8 cellular contexts compared by ENCODE assay signal in the genomic region with DNA sequence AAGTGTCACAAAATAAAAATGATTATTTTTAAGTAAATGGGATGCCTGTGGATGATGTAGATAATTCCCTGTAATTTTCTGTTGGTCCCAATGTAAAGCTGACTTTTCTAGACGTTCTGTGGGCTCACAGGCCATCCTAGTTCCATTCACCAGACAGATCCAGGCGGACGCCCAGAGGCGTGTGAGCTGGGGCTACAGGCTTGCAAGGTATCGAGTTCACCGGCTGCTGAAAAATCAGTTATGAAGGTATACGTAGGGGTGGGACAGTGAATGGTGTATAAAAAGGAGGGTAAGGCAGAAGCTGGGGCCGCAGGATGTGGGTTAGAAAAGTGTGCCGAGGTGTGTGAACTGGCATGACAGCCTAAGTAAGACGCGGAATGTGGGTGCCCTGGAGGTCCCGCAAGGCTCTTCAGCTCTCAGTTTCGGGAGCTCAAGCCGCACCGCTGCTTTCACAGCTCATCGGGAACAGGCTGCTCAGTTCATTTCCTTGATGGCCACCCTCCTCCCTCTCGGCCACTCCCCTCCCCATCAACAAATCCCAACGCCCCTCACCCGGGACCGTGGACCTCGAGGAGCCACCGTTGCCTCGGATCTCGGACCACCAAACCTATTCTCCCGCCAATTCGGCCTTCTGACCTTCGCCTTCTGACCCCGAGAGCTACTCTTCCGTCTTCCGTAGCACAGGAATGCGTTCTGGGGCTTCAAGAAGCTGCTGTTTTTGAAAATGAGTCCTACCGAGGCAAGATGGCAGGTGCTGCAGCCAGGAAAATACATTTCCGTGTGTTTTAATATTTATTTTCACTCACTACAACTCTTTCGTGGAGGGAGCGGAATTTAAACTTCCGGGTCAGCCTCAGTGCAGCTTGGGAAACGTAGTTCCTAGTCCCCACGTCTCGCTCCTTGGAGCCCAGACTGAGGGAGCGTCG. TPM values are rescaled to one million over a fixed set of nuclear protein-coding genes. Genes with fewer than 3 reads are reported as not detected.
A peak's percentile ranks its signal among the peaks of the same experiment; 100 is the strongest.
DNase-seq lines count a peak whose midpoint lies in the region; ATAC-seq, FAIRE-seq and TF ChIP-seq lines count a peak whose summit lies in the region.

A gene with protein sequence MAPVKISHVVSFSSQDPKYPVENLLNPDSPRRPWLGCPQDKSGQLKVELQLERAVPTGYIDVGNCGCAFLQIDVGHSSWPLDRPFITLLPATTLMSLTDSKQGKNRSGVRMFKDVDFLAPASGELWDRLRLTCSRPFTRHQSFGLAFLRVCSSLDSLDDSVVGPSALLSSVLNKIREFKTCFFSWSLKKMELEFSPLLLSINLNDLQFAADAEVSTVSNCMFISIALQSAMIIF (minus strand): TSS at position 782 of the 926 bp plus-strand sequence. CDS start 5,241 bp downstream, outside the sequence.

- CTCF ChIA-PET in T-cell (lab: Charles Lee) = interaction anchor here in 1 of 2 donors (0.7 to 2.0 kb wide), 4 partner anchors 50 to 378 kb away, joined by 3 to 7 read pairs (median 3); no protein-coding TSS in a partner anchor
- CTCF ChIA-PET in GM12878 (lab: Yijun Ruan, JAX) = interaction anchor here (0.5 to 6.8 kb wide), 28 partner anchors 11 to 506 kb away, joined by 3 to 49 read pairs (median 4); a partner anchor contains a TSS

- peak; percentile 47 for FAIRE-seq in GM12878 (lab: Jason Lieb, UNC)

- H3K9ac ChIP-seq in GM12878 (ENCODE audit: control insufficient read depth, insufficient read depth, low read length) (peak within 1 kb of the TSS; percentile 93), skeletal muscle satellite cell (ENCODE audit: low read depth, low read length) (peak within 1 kb of the TSS; percentile 92)

- TF ChIP-seq CTCF in GM12878 (IDR thresholded peaks at IDR 0.05 in 2 of 3, conservative IDR thresholded peaks at IDR 0.05 in 1 of 3; ENCODE audit: control insufficient read depth in 2 of 3, extremely low read depth in 1 of 3, insufficient read depth in 1 of 3, low read depth in 3 of 3, low read length in 3 of 3) = no peak

- BruUV-seq in GM12878 (replicated peaks; lab: Mats Ljungman, UMichigan) = TSS peak; percentile 86

- intact Hi-C loops in GM12878 (cut with micrococcal nuclease; ENCODE audit: unreplicated experiment) = loop anchor here (1.0 to 2.0 kb wide), 3 partner anchors 35 to 184 kb away; a partner anchor contains a TSS

- H3K27me3 Mint-ChIP-seq in T-cell = no peaks in the 10 kb centered on the region

- DNase-seq in activated CD8-positive, alpha-beta memory T cell treated with anti-CD3 and anti-CD28 coated beads for 1 hour (ENCODE audit: extremely low read depth in 1 of 2, low read depth in 1 of 2) = peak; percentile 11 to 51
- no peak for DNase-seq in activated CD8-positive, alpha-beta memory T cell treated with anti-CD3 and anti-CD28 coated beads, Interleukin-2, amount 50 U/mL, for 4 hours
- peak; percentile 65 for DNase-seq in NCI-H1436 treated with DMSO at 0.1 percent for 48 hours (lab: John Stamatoyannopoulos, UW)
- DNase-seq in T-cell = peak in 31 of 34 experiments; percentile 42 to 89 (median 82)
- DNase-seq in GM12878 (ENCODE audit: low read depth, low spot score) = no peak

- H3K79me2 ChIP-seq in GM12878 (ENCODE audit: control insufficient read depth, insufficient read depth, low read length) = peaks cover 62% of the 10 kb centered on the region

- H3K4me3 Mint-ChIP-seq in T-cell = peak within 1 kb of the TSS; percentile 94 to 100 (median 98)

- POLR2A ChIA-PET in T-cell (lab: Charles Lee) (interaction anchor here (0.6 to 1.4 kb wide), 3 partner anchors 25 to 112 kb away, joined by 3 to 6 read pairs (median 4); no protein-coding TSS in a partner anchor), GM12878 (lab: Charles Lee) (interaction anchor here (0.6 to 3.0 kb wide), 13 partner anchors 10 to 475 kb away, joined by 3 to 12 read pairs (median 4); a partner anchor contains a TSS)

- H3K27me3 ChIP-seq in GM12878 (replicated peaks in 1 of 2; ENCODE audit: control insufficient read depth in 2 of 2, insufficient read depth in 2 of 2, low read length in 1 of 2) (no peaks in the 10 kb centered on the region), skeletal muscle satellite cell (ENCODE audit: control insufficient read depth, insufficient read depth, low read length) (no peaks in the 10 kb centered on the region)

- H3K9me3 ChIP-seq in GM12878 (replicated peaks; ENCODE audit: control insufficient read depth, insufficient read depth, low read length) (no peaks in the 10 kb centered on the region), skeletal muscle satellite cell (replicated peaks; ENCODE audit: low read length) (no peaks in the 10 kb centered on the region)

- peak; percentile 55 for ATAC-seq in HG02884 (IDR thresholded peaks at IDR 0.05; ENCODE audit: unreplicated experiment)
- ATAC-seq in T-cell (replicated peaks in 1 of 4) = peak; percentile 86 to 89 (median 87)
- ATAC-seq in GM12878 = peak; percentile 78

- H4K20me1 ChIP-seq in GM12878 (ENCODE audit: control insufficient read depth, insufficient read depth) = no peaks in the 10 kb centered on the region

- H3K9me3 Mint-ChIP-seq in T-cell = no peaks in the 10 kb centered on the region

- under 1% methylated on average over 41 of the region's 41 CpGs for WGBS in GM12878 (ENCODE audit: insufficient coverage, insufficient replicate concordance, low lambda C conversion rate, missing lambda C conversion rate)

- peak within 1 kb of the TSS; percentile 99 for H3K27ac Mint-ChIP-seq in T-cell

- peaks cover 4% of the 10 kb centered on the region for H3K36me3 Mint-ChIP-seq in T-cell

- H3K4me2 ChIP-seq in GM12878 (ENCODE audit: control insufficient read depth, insufficient read depth) = peak within 1 kb of the TSS; percentile 84
- H3K4me2 ChIP-seq in skeletal muscle satellite cell (ENCODE audit: low read length) = peak within 1 kb of the TSS; percentile 94

- TF ChIP-seq POLR2A in GM12878 (IDR thresholded peaks at IDR 0.05; ENCODE audit: low read depth, low read length) = peak; percentile 74

- H3K4me1 ChIP-seq in GM12878 (ENCODE audit: control insufficient read depth, insufficient read depth, low read length) = peaks cover 14% of the 10 kb centered on the region; the same call in 1 of the 2 replicates
- peaks cover 26% of the 10 kb centered on the region for H3K4me1 ChIP-seq in skeletal muscle satellite cell (ENCODE audit: control insufficient read depth, insufficient read depth, low read length)

- peaks cover 53 to 61% (median 55%) of the 10 kb centered on the region in 3 donors for H3K4me1 Mint-ChIP-seq in T-cell

- no peak for TF ChIP-seq RAD21 in GM12878 (IDR thresholded peaks at IDR 0.05; ENCODE audit: insufficient read depth, low read depth, low read length)

- in situ Hi-C loops in GM12878 (cut with MboI) = no loop called here

- no peak for TF ChIP-seq EP300 in GM12878 (IDR thresholded peaks at IDR 0.05; ENCODE audit: borderline replicate concordance in 1 of 2, control insufficient read depth in 1 of 2, low read depth in 2 of 2, low read length in 2 of 2)

- SMC1A ChIA-PET in GM12878 (lab: Charles Lee; ENCODE audit: uncharacterized antibody, unreplicated experiment) = interaction anchor here (0.7 to 7.3 kb wide), 15 partner anchors 16 to 184 kb away, joined by 3 to 63 read pairs (median 5); a partner anchor contains a TSS

- H3K4me3 ChIP-seq in GM12878 (peak within 1 kb of the TSS; percentile 86), iPS-11a (ENCODE audit: low read depth, low read length) (peak within 1 kb of the TSS; percentile 96), skeletal muscle satellite cell (ENCODE audit: low read length) (peak within 1 kb of the TSS; percentile 86)

- peak within 1 kb of the TSS; percentile 98 for H3K27ac ChIP-seq in GM12878 (ENCODE audit: control insufficient read depth, insufficient read depth)

- RAD21 ChIA-PET in GM12878 (lab: Charles Lee; ENCODE audit: unreplicated experiment) = interaction anchor here (0.7 to 3.0 kb wide), 17 partner anchors 10 to 503 kb away, joined by 3 to 18 read pairs (median 4); a partner anchor contains a TSS

- peak within 1 kb of the TSS; percentile 89 for H2AFZ ChIP-seq in GM12878 (ENCODE audit: control insufficient read depth, low read depth, low read length)

- H3K36me3 ChIP-seq in GM12878 (ENCODE audit: control insufficient read depth in 2 of 2, insufficient read depth in 2 of 2, low read length in 1 of 2) = peaks cover 0 to 3% of the 10 kb centered on the region in 2 experiments; a peak in 2 of 4 replicates
- H3K36me3 ChIP-seq in skeletal muscle satellite cell (ENCODE audit: insufficient read depth, low read length) = no peaks in the 10 kb centered on the region

TF ChIP-seq in GM12878, 131 proteins besides CTCF, POLR2A, EP300 and RAD21 (continues in another document):
- TF ChIP-seq NR2F1 (conservative IDR thresholded peaks at IDR 0.05) = peak; percentile 95
- TF ChIP-seq GATAD2B (conservative IDR thresholded peaks at IDR 0.05; ENCODE audit: low read depth) = peak; percentile 19; the same call in 1 of the 2 replicates
- no peak; the same call in 1 of the 2 replicates for TF ChIP-seq YY1 (IDR thresholded peaks at IDR 0.05; ENCODE audit: low read depth, low read length)
- TF ChIP-seq MYC (IDR thresholded peaks at IDR 0.05; ENCODE audit: insufficient read depth, insufficient read length, insufficient replicate concordance, low read length, severe bottlenecking) = no peak
- TF ChIP-seq NBN (IDR thresholded peaks at IDR 0.05) = peak; percentile 34; the same call in 1 of the 2 replicates
- no peak for TF ChIP-seq KDM1A (IDR thresholded peaks at IDR 0.05; ENCODE audit: borderline replicate concordance)
- TF ChIP-seq NFYA (IDR thresholded peaks at IDR 0.05; ENCODE audit: borderline replicate concordance, low read depth, low read length) = no peak

RNA-seq across cellular contexts. Expression of the gene that starts here (rescaled TPM):
- total RNA-seq in T-cell (10 to 100 TPM; 17.3 to 24.7 (median 21.5) TPM), GM12878 (2014; rRNA removed) (6.2 and 8.5 TPM in 2 replicates), GM12878 (2014; rRNA removed; fragmentation: Illumina TruSeq; extraction: Trizol) (12.8 and 13.6 TPM in 2 replicates), GM12878 (2021) (9.8 and 10.4 TPM in 2 replicates)
- total RNA-seq in GM12878 (2013; cell fraction: nucleolus; rRNA removed) = 83.3 and 85.6 TPM in 2 replicates
- polyA plus RNA-seq in GM12878 (2011; ENCODE audit: low read depth) = 3.7 TPM
- polyA plus RNA-seq in GM12878 (2011; rRNA removed) (6.2 and 8.2 TPM in 2 replicates), GM12878 (2014; fragmentation: Illumina TruSeq; extraction: Trizol) (5.7 and 9.7 TPM in 2 replicates), GM12878 (2014; fragmentation: Nextera tagmentation; extraction: Ambion mirVana) (10 to 100 TPM in 1 of 2 experiments, 1 to 10 TPM in 1; 8.2 to 13.7 TPM), GM12878 (2014; rRNA removed) (6.1 and 9.2 TPM in 2 replicates), GM12878 (2016; fragmentation: Nextera tagmentation; extraction: Ambion mirVana) (10 to 100 TPM; 11.1 to 12.8 TPM)
- 7.1 and 7.9 TPM in 2 replicates for polyA plus RNA-seq in GM12878 (2011; cell fraction: cytosol; rRNA removed)
- 12.0 and 12.8 TPM in 2 replicates for polyA plus RNA-seq in GM12878 (2011; cell fraction: nucleus; rRNA removed)
- 3.0 TPM in 2 replicates for polyA plus RNA-seq in GM12878 (2012)
- 16.2 and 17.8 TPM in 2 replicates for polyA minus RNA-seq in GM12878 (2011; rRNA and poly(A)+ RNA removed)
- 3.6 and 4.3 TPM in 2 replicates for polyA minus RNA-seq in GM12878 (2011; cell fraction: cytosol; rRNA and poly(A)+ RNA removed)
- 19.8 and 32.1 TPM in 2 replicates for polyA minus RNA-seq in GM12878 (2011; cell fraction: nucleus; rRNA and poly(A)+ RNA removed)
- 3.5 and 5.6 TPM in 2 replicates for total RNA-seq in skeletal muscle satellite cell (2012; rRNA removed)

Comparison
In these comparisons a context has a peak if more than half of its experiments do, and no peak if none do; other contexts are left out.
1. DNase-seq: peak in activated CD8-positive, alpha-beta memory T cell treated with anti-CD3 and anti-CD28 coated beads for 1 hour (2 of 2), NCI-H1436 treated with DMSO at 0.1 percent for 48 hours (single experiment) and T-cell (31 of 34); none in activated CD8-positive, alpha-beta memory T cell treated with anti-CD3 and anti-CD28 coated beads, Interleukin-2, amount 50 U/mL, for 4 hours (single experiment) and GM12878 (single experiment).
2. Peak in every context shown above with its lines, with median percentiles within 50 percentile points of each other: ATAC-seq and H3K4me3 ChIP-seq.